Comparison of ENCODE assay signal across 12 cellular contexts in genomic region chr13:112067121-112067741, GRCh38. TPM values are rescaled to one million over a fixed set of nuclear protein-coding genes. Genes with fewer than 3 reads are reported as not detected.
A peak's percentile ranks its signal among the peaks of the same experiment; 100 is the strongest.
DNase-seq lines count a peak whose midpoint lies in the region; ATAC-seq and TF ChIP-seq lines count a peak whose summit lies in the region.
"Had no signal": no experiment of that assay in that cellular context is flagged by ENCODE, and none has a peak within 500 bp of the region (broad histone marks: within the 10 kb centered on the region; RNA-seq: fewer than 3 reads in every experiment).

Gene SOX1 (plus strand): TSS chr13:112067149. CDS start chr13:112067659, 510 bp downstream.

- WGBS in endodermal cell (ENCODE audit: insufficient coverage in 1 of 2, insufficient read length in 1 of 2), 2 experiments, result 0 to 1% methylated on average over 13 to 65 of the region's 65 CpGs

- H3K27me3 Mint-ChIP-seq in endodermal cell (ENCODE audit: insufficient read depth) (peaks cover 89% of the 10 kb centered on the region), progenitor cell of endocrine pancreas (peaks cover 74% of the 10 kb centered on the region)

- H3K27ac ChIP-seq in endodermal cell (ENCODE audit: low read depth, low read length), result peak within 1 kb of the TSS; percentile 63
- H3K27ac ChIP-seq: GM23248, PC-9 had no signal

- TF ChIP-seq CTCF in endodermal cell (conservative IDR thresholded peaks at IDR 0.05) (no peak), progenitor cell of endocrine pancreas (IDR thresholded peaks at IDR 0.05; ENCODE audit: unreplicated experiment) (no peak)

- H3K4me1 Mint-ChIP-seq in endodermal cell (peaks cover 16% of the 10 kb centered on the region), progenitor cell of endocrine pancreas (ENCODE audit: low read depth) (peaks cover 1% of the 10 kb centered on the region)

- H3K36me3 ChIP-seq in endodermal cell (ENCODE audit: control insufficient read depth, insufficient read depth, low read length), result no peaks in the 10 kb centered on the region

- no peaks in the 10 kb centered on the region for H3K9me3 ChIP-seq in endodermal cell (ENCODE audit: control insufficient read depth, low read length)

- no peak for ATAC-seq in GM18511 (IDR thresholded peaks at IDR 0.05; ENCODE audit: unreplicated experiment)
- ATAC-seq: HepG2 had no signal

- H3K4me3 ChIP-seq in endodermal cell (ENCODE audit: low read length), result no peak within 1 kb of the TSS
- H3K4me3 ChIP-seq: GM23248, PC-9 had no signal

- no peaks in the 10 kb centered on the region for H3K4me1 ChIP-seq in endodermal cell (ENCODE audit: control insufficient read depth, insufficient read depth, low read length)

- H3K27me3 ChIP-seq in endodermal cell (ENCODE audit: control insufficient read depth, insufficient read depth, low read length, poor library complexity, severe bottlenecking), result peaks cover 93% of the 10 kb centered on the region

- no peak within 1 kb of the TSS for H3K9ac ChIP-seq in endodermal cell (ENCODE audit: extremely low read depth, low read length, poor library complexity, severe bottlenecking)
- H3K9ac ChIP-seq: GM23248 had no signal

- H3K4me3 Mint-ChIP-seq in endodermal cell, result peak within 1 kb of the TSS; percentile 47
- H3K4me3 Mint-ChIP-seq in progenitor cell of endocrine pancreas (ENCODE audit: low read depth), result peak within 1 kb of the TSS; percentile 62

- DNase-seq in ELF-1 (ENCODE audit: low read depth, low spot score) (peak; percentile 58), NCI-H1105 (lab: John Stamatoyannopoulos, UW) (peak; percentile 63), endodermal cell (peak; percentile 86), progenitor cell of endocrine pancreas (ENCODE audit: low spot score, unreplicated experiment) (no peak), NCI-H510A (lab: John Stamatoyannopoulos, UW) (no peak), NCI-H69 (lab: John Stamatoyannopoulos, UW) (no peak), NCI-H446 treated with DMSO at 0.1 percent for 48 hours (lab: John Stamatoyannopoulos, UW) (no peak)
- DNase-seq: PC-9 had no signal

- H3K9me3 Mint-ChIP-seq in endodermal cell (no peaks in the 10 kb centered on the region), progenitor cell of endocrine pancreas (ENCODE audit: low read depth) (no peaks in the 10 kb centered on the region)

- H3K27ac Mint-ChIP-seq in endodermal cell (no peak within 1 kb of the TSS), progenitor cell of endocrine pancreas (peak within 1 kb of the TSS; percentile 66)

- H3K36me3 Mint-ChIP-seq in endodermal cell (ENCODE audit: low read depth) (no peaks in the 10 kb centered on the region), progenitor cell of endocrine pancreas (ENCODE audit: insufficient read depth) (no peaks in the 10 kb centered on the region)

RNA-seq across cellular contexts. Expression of gene SOX1, which starts in this region (rescaled TPM):
- total RNA-seq in endodermal cell (not detected), progenitor cell of endocrine pancreas (0.51 and 0.57 TPM in 2 replicates)
- 40.6 TPM for polyA plus RNA-seq in endodermal cell (2013, experiment 1 of 2)
- 33.9 TPM for polyA plus RNA-seq in endodermal cell (2013, experiment 2 of 2)
- total RNA-seq: GM23248, HepG2, lung microvascular endothelial cell, PC-9 had no signal
- polyA plus RNA-seq: GM23248, HepG2 had no signal

Comparison
In these comparisons a context has a peak if more than half of its experiments do, and no peak if none do; other contexts are left out.
1. DNase-seq: peak in ELF-1 (single experiment), NCI-H1105 (single experiment) and endodermal cell (single experiment); none in progenitor cell of endocrine pancreas (single experiment), NCI-H510A (single experiment), NCI-H69 (single experiment) and NCI-H446 treated with DMSO at 0.1 percent for 48 hours (single experiment).